14 cellular contexts compared by ENCODE assay signal in the genomic region with DNA sequence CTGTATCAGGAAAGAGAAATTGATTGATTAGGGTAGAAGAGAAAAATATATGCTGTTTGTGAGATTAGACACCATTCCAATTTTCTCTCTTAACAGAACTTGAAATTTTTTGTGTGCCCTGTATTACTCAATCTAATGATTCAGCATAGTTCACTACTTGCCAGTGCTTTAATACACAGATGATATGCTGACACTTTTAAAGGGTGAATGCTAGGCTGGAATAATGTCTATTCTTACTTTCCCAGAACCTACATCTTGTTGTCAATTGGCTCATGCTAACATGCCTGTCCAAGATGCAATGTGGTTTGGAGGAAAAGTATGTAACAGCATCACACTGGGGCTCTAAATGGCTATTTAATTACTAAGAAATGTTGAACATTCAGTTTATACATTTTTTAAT.
"Had no signal": no experiment of that assay in that cellular context is flagged by ENCODE, and none has a peak within 500 bp of the region (broad histone marks: within the 10 kb centered on the region; RNA-seq: fewer than 3 reads in every experiment).

No MANE protein-coding gene starts in this region.

- H3K27me3 ChIP-seq: cardiac muscle cell, vagina had no signal

- H3K4me1 ChIP-seq: vagina had no signal

- DNase-seq: activated CD4-positive, alpha-beta memory T cell treated with anti-CD3 and anti-CD28 coated beads, Interleukin-2, amount 10 ng/mL, durations not matched to agents 7 days and 5 days; activated CD4-positive, alpha-beta T cell treated with anti-CD3 and anti-CD28 coated beads for 48 hours; activated CD4-positive, CD25-positive, alpha-beta regulatory T cell; activated naive CD4-positive, alpha-beta T cell treated with anti-CD3 and anti-CD28 coated beads for 36 hours; activated T-cell treated with anti-CD3 and anti-CD28 coated beads, Interleukin-2, amount 50 U/mL, for 1 hour; effector memory CD8-positive, alpha-beta T cell; immature natural killer cell; left ventricle myocardium superior; stimulated activated CD4-positive, alpha-beta T cell treated with anti-CD3 and anti-CD28 coated beads, Interleukin-2, amount 100 ng/mL, for 24 hours; stimulated activated naive CD8-positive, alpha-beta T cell treated with anti-CD3 and anti-CD28 coated beads, Interleukin-15, amount 100 ng/mL, for 72 hours; T1000; trophoblast cell had no signal

- H3K9me3 ChIP-seq: vagina had no signal

- H3K27ac ChIP-seq: cardiac muscle cell, vagina had no signal

- ATAC-seq: effector memory CD8-positive, alpha-beta T cell; left ventricle myocardium superior; stimulated activated naive CD8-positive, alpha-beta T cell treated with anti-CD3 and anti-CD28 coated beads, Interleukin-15, amount 100 ng/mL, for 72 hours had no signal

- H3K36me3 ChIP-seq: cardiac muscle cell, vagina had no signal

- H3K4me3 ChIP-seq: cardiac muscle cell, vagina had no signal
